2 cellular contexts compared by ENCODE assay signal in genomic region chr4:99013884-99014523, GRCh38.
TF ChIP-seq lines count a peak whose summit lies in the region.

No MANE protein-coding gene starts in this region.

TF ChIP-seq in HepG2, 621 proteins besides CTCF, POLR2A, EP300 and RAD21:
- no peak for TF ChIP-seq PHF8 (CRISPR knock-in tag; IDR thresholded peaks at IDR 0.05)
- no peak for TF ChIP-seq JDP2 (CRISPR knock-in tag; IDR thresholded peaks at IDR 0.05; ENCODE audit: borderline replicate concordance)
- no peak for TF ChIP-seq RBM22 (optimal IDR thresholded peaks at IDR 0.05; ENCODE audit: low read length)
- no peak for TF ChIP-seq NRL (CRISPR knock-in tag; IDR thresholded peaks at IDR 0.05; ENCODE audit: borderline replicate concordance)
- no peak for TF ChIP-seq CBX2 (IDR thresholded peaks at IDR 0.05; ENCODE audit: low read depth, low read length)
- no peak for TF ChIP-seq CBX2 (CRISPR knock-in tag; IDR thresholded peaks at IDR 0.05; ENCODE audit: low read depth)
- TF ChIP-seq ZNF691 (CRISPR knock-in tag; IDR thresholded peaks at IDR 0.05; ENCODE audit: borderline replicate concordance, low read depth) = no peak
TF ChIP-seq in HepG2: peak in this region for 0.

TF ChIP-seq in SK-N-SH treated with all-trans-retinoic acid at 6 μM for 48 hours, 23 proteins besides CTCF, POLR2A, EP300 and RAD21:
- TF ChIP-seq ZNF565 (CRISPR knock-in tag; conservative IDR thresholded peaks at IDR 0.05; ENCODE audit: low read depth) (no peak), ARNTL (CRISPR knock-in tag; IDR thresholded peaks at IDR 0.05; ENCODE audit: borderline replicate concordance, low read depth) (no peak), TOX (CRISPR knock-in tag; IDR thresholded peaks at IDR 0.05; ENCODE audit: borderline replicate concordance) (no peak), RARB (CRISPR knock-in tag; IDR thresholded peaks at IDR 0.05) (no peak)
